Comparison of ENCODE assay signal across 2 cellular contexts in genomic region chr5:72234265-72234700, GRCh38.
TF ChIP-seq lines count a peak whose summit lies in the region.

No MANE protein-coding gene starts in this region.

TF ChIP-seq in GM23338, 12 proteins besides CTCF, POLR2A, EP300 and RAD21 (continued from another document):
- TF ChIP-seq EZH2 (IDR thresholded peaks at IDR 0.05; ENCODE audit: low read depth, unreplicated experiment) (no peak), CREB1 (CRISPR knock-in tag; IDR thresholded peaks at IDR 0.05; ENCODE audit: low read depth) (no peak), ZNF114 (CRISPR knock-in tag; IDR thresholded peaks at IDR 0.05) (no peak), JUNB (IDR thresholded peaks at IDR 0.05; ENCODE audit: unreplicated experiment) (no peak), ZNF462 (CRISPR knock-in tag; IDR thresholded peaks at IDR 0.05) (no peak), REST (IDR thresholded peaks at IDR 0.05; ENCODE audit: unreplicated experiment) (no peak), POLR2AphosphoS5 (IDR thresholded peaks at IDR 0.05; ENCODE audit: low read depth) (no peak), STAT1 (IDR thresholded peaks at IDR 0.05; ENCODE audit: unreplicated experiment) (no peak), ZNF331 (CRISPR knock-in tag; IDR thresholded peaks at IDR 0.05; ENCODE audit: low read depth) (no peak)
- TF ChIP-seq, protein P1, sequence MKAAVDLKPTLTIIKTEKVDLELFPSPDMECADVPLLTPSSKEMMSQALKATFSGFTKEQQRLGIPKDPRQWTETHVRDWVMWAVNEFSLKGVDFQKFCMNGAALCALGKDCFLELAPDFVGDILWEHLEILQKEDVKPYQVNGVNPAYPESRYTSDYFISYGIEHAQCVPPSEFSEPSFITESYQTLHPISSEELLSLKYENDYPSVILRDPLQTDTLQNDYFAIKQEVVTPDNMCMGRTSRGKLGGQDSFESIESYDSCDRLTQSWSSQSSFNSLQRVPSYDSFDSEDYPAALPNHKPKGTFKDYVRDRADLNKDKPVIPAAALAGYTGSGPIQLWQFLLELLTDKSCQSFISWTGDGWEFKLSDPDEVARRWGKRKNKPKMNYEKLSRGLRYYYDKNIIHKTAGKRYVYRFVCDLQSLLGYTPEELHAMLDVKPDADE (IDR thresholded peaks at IDR 0.05) = no peak

TF ChIP-seq in K562, 482 proteins besides CTCF, POLR2A, EP300 and RAD21 (continued from another document and continues in another):
- no peak for TF ChIP-seq TFAP4 (CRISPR knock-in tag; IDR thresholded peaks at IDR 0.05; ENCODE audit: borderline replicate concordance)
- TF ChIP-seq SOX6 (IDR thresholded peaks at IDR 0.05) = peak; percentile 43; the same call in 1 of the 2 replicates
- TF ChIP-seq L3MBTL2 (IDR thresholded peaks at IDR 0.05) = no peak; the same call in 1 of the 2 replicates
- TF ChIP-seq ETS2 (tag; IDR thresholded peaks at IDR 0.05; ENCODE audit: borderline replicate concordance, poor library complexity, severe bottlenecking) = no peak
- TF ChIP-seq CEBPB (tag; IDR thresholded peaks at IDR 0.05) = peak; percentile 43; the same call in 1 of the 2 replicates
- TF ChIP-seq, protein P2, sequence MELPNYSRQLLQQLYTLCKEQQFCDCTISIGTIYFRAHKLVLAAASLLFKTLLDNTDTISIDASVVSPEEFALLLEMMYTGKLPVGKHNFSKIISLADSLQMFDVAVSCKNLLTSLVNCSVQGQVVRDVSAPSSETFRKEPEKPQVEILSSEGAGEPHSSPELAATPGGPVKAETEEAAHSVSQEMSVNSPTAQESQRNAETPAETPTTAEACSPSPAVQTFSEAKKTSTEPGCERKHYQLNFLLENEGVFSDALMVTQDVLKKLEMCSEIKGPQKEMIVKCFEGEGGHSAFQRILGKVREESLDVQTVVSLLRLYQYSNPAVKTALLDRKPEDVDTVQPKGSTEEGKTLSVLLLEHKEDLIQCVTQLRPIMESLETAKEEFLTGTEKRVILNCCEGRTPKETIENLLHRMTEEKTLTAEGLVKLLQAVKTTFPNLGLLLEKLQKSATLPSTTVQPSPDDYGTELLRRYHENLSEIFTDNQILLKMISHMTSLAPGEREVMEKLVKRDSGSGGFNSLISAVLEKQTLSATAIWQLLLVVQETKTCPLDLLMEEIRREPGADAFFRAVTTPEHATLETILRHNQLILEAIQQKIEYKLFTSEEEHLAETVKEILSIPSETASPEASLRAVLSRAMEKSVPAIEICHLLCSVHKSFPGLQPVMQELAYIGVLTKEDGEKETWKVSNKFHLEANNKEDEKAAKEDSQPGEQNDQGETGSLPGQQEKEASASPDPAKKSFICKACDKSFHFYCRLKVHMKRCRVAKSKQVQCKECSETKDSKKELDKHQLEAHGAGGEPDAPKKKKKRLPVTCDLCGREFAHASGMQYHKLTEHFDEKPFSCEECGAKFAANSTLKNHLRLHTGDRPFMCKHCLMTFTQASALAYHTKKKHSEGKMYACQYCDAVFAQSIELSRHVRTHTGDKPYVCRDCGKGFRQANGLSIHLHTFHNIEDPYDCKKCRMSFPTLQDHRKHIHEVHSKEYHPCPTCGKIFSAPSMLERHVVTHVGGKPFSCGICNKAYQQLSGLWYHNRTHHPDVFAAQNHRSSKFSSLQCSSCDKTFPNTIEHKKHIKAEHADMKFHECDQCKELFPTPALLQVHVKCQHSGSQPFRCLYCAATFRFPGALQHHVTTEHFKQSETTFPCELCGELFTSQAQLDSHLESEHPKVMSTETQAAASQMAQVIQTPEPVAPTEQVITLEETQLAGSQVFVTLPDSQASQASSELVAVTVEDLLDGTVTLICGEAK (IDR thresholded peaks at IDR 0.05) = no peak
- TF ChIP-seq, protein P2 (CRISPR knock-in tag; IDR thresholded peaks at IDR 0.05) = no peak
- TF ChIP-seq C11orf30 (IDR thresholded peaks at IDR 0.05; ENCODE audit: low read depth) = peak; percentile 90
- TF ChIP-seq NFE2 (IDR thresholded peaks at IDR 0.05; ENCODE audit: low read depth) = peak; percentile 89
- TF ChIP-seq ZNF408 (CRISPR knock-in tag; IDR thresholded peaks at IDR 0.05; ENCODE audit: low read depth) = no peak
- no peak for TF ChIP-seq BCLAF1 (IDR thresholded peaks at IDR 0.05; ENCODE audit: borderline replicate concordance in 1 of 2, control insufficient read depth in 1 of 2, low read depth in 2 of 2, low read length in 1 of 2)
- TF ChIP-seq HIVEP1 (CRISPR knock-in tag; IDR thresholded peaks at IDR 0.05) = no peak
- TF ChIP-seq LEF1 (IDR thresholded peaks at IDR 0.05) = peak; percentile 74
- TF ChIP-seq PRDM10 (IDR thresholded peaks at IDR 0.05; ENCODE audit: partially characterized antibody) = no peak
- no peak for TF ChIP-seq ZFP30 (CRISPR knock-in tag; IDR thresholded peaks at IDR 0.05; ENCODE audit: borderline replicate concordance)
- peak; percentile 92 for TF ChIP-seq MAFG (tag; conservative IDR thresholded peaks at IDR 0.05)
- peak; percentile 54 for TF ChIP-seq HMGN3 (IDR thresholded peaks at IDR 0.05; ENCODE audit: borderline replicate concordance, extremely low read depth, insufficient read length, low read depth, low read length)
- peak; percentile 81 for TF ChIP-seq MAFF (IDR thresholded peaks at IDR 0.05; ENCODE audit: low read length)
- TF ChIP-seq HDAC2 (IDR thresholded peaks at IDR 0.05) = 0 out of 2 replicates have a peak, but pooled peaks have one; percentile 59
- no peak for TF ChIP-seq GTF2B (IDR thresholded peaks at IDR 0.05; ENCODE audit: extremely low read depth, insufficient read length)
- TF ChIP-seq CXXC5 (CRISPR knock-in tag; IDR thresholded peaks at IDR 0.05) = 0 out of 2 replicates have a peak, but pooled peaks have one; percentile 15
- TF ChIP-seq PPARD (CRISPR knock-in tag; IDR thresholded peaks at IDR 0.05) = no peak
- TF ChIP-seq POLR2AphosphoS5 (IDR thresholded peaks at IDR 0.05; ENCODE audit: control insufficient read depth, insufficient read depth, low read depth, low read length) = peak; percentile 52; the same call in 1 of the 2 replicates
- no peak for TF ChIP-seq ESRRA (IDR thresholded peaks at IDR 0.05; ENCODE audit: borderline replicate concordance, low read depth)
- no peak for TF ChIP-seq HDAC6 (IDR thresholded peaks at IDR 0.05; ENCODE audit: low read depth, low read length)
- TF ChIP-seq PCBP1 (IDR thresholded peaks at IDR 0.05; ENCODE audit: low read depth, low read length, poor library complexity, severe bottlenecking) = no peak
- TF ChIP-seq DNMT1 (IDR thresholded peaks at IDR 0.05) = no peak
- no peak for TF ChIP-seq PHB (CRISPR knock-in tag; IDR thresholded peaks at IDR 0.05)
- TF ChIP-seq, protein P3, sequence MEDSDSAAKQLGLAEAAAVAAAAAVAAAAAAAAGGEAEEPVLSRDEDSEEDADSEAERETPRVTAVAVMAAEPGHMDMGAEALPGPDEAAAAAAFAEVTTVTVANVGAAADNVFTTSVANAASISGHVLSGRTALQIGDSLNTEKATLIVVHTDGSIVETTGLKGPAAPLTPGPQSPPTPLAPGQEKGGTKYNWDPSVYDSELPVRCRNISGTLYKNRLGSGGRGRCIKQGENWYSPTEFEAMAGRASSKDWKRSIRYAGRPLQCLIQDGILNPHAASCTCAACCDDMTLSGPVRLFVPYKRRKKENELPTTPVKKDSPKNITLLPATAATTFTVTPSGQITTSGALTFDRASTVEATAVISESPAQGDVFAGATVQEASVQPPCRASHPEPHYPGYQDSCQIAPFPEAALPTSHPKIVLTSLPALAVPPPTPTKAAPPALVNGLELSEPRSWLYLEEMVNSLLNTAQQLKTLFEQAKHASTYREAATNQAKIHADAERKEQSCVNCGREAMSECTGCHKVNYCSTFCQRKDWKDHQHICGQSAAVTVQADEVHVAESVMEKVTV (CRISPR knock-in tag; IDR thresholded peaks at IDR 0.05) = 0 out of 2 replicates have a peak, but pooled peaks have one; percentile 31
- TF ChIP-seq, protein P4, sequence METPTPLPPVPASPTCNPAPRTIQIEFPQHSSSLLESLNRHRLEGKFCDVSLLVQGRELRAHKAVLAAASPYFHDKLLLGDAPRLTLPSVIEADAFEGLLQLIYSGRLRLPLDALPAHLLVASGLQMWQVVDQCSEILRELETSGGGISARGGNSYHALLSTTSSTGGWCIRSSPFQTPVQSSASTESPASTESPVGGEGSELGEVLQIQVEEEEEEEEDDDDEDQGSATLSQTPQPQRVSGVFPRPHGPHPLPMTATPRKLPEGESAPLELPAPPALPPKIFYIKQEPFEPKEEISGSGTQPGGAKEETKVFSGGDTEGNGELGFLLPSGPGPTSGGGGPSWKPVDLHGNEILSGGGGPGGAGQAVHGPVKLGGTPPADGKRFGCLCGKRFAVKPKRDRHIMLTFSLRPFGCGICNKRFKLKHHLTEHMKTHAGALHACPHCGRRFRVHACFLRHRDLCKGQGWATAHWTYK (CRISPR knock-in tag; IDR thresholded peaks at IDR 0.05) = 0 out of 2 replicates have a peak, but pooled peaks have one; percentile 21
- TF ChIP-seq FOXK2 (conservative IDR thresholded peaks at IDR 0.05 in 1 of 2, IDR thresholded peaks at IDR 0.05 in 1 of 2; ENCODE audit: low read depth in 2 of 2) = 0 out of 4 replicates have a peak, but pooled peaks of 1 of the 2 experiments have one; percentile 15
